In genomic region chr17:78314683-78315354, GRCh38 we compare ENCODE assay signal across 8 cellular contexts. TPM values are rescaled to one million over a fixed set of nuclear protein-coding genes. Genes with fewer than 3 reads are reported as not detected.
DNase-seq lines count a peak whose midpoint lies in the region; ATAC-seq and TF ChIP-seq lines count a peak whose summit lies in the region.

No MANE protein-coding gene starts in this region.

- H3K4me3 ChIP-seq in BE2C (ENCODE audit: low read depth, low read length) = no peak overlapping the region
- no peak overlapping the region for H3K4me3 ChIP-seq in Karpas-422 (ENCODE audit: low read length)
- H3K4me3 ChIP-seq in breast epithelium = peak overlapping the region in 2 of 3 donors; percentile 57 to 68
- peak overlapping the region in 15 of 59 donors; percentile 44 to 74 (median 61) for H3K4me3 ChIP-seq in dorsolateral prefrontal cortex

- H3K4me2 ChIP-seq in Karpas-422 (ENCODE audit: low read depth, low read length, poor library complexity, severe bottlenecking) = peak overlapping the region; percentile 54

- no peaks in the 10 kb centered on the region for H3K9me3 Mint-ChIP-seq in natural killer cell

- no peaks in the 10 kb centered on the region for H3K9me2 ChIP-seq in Karpas-422 (replicated peaks; ENCODE audit: insufficient read depth, low read length)

- TF ChIP-seq CTCF in BE2C (IDR thresholded peaks at IDR 0.05; ENCODE audit: low read depth, low read length) = peak; percentile 21; the same call in 1 of the 2 replicates
- no peak for TF ChIP-seq CTCF in breast epithelium (IDR thresholded peaks at IDR 0.05)
- no peak for TF ChIP-seq CTCF in natural killer cell (IDR thresholded peaks at IDR 0.05)
- TF ChIP-seq CTCF in dorsolateral prefrontal cortex (IDR thresholded peaks at IDR 0.05 in 54 of 56, conservative IDR thresholded peaks at IDR 0.05 in 2 of 56; ENCODE audit: low read depth in 1 of 56, partially characterized antibody in 56 of 56) = no peak

- no peak overlapping the region for H3K27ac Mint-ChIP-seq in natural killer cell

- peaks cover 39 to 48% of the 10 kb centered on the region in 2 donors for H3K27me3 Mint-ChIP-seq in natural killer cell (ENCODE audit: low read depth in 2 of 2)

- intact Hi-C loops in breast epithelium (cut with DNase I; ENCODE audit: low total_unique reads) = no loop called here
- intact Hi-C loops in natural killer cell (cut with micrococcal nuclease) = no loop called here
- intact Hi-C loops in dorsolateral prefrontal cortex (cut with DNase I) = no loop called here

- H3K27me3 ChIP-seq in BE2C (no peaks in the 10 kb centered on the region), Karpas-422 (ENCODE audit: low read length) (no peaks in the 10 kb centered on the region; the same call in 1 of the 2 replicates), breast epithelium (no peaks in the 10 kb centered on the region), dorsolateral prefrontal cortex (peaks cover 0 to 4% (median 0%) of the 10 kb centered on the region in 45 donors)

- H3K79me2 ChIP-seq in Karpas-422 (ENCODE audit: low read length) = no peaks in the 10 kb centered on the region

- no peak for TF ChIP-seq POLR2A in breast epithelium (IDR thresholded peaks at IDR 0.05)

- no peaks in the 10 kb centered on the region for H4K20me1 ChIP-seq in Karpas-422 (ENCODE audit: insufficient read depth, low read depth, low read length)

- DNase-seq in BE2C = no peak
- peak; percentile 38 for DNase-seq in Karpas-422
- no peak for DNase-seq in breast epithelium (ENCODE audit: low spot score in 2 of 2)
- no peak for DNase-seq in natural killer cell
- DNase-seq in dorsolateral prefrontal cortex = no peak
- DNase-seq in NCI-H2081 (lab: John Stamatoyannopoulos, UW) = no peak
- DNase-seq in NCI-H510A (lab: John Stamatoyannopoulos, UW) = no peak

- no peaks in the 10 kb centered on the region for H3K9me3 ChIP-seq in BE2C
- no peaks in the 10 kb centered on the region for H3K9me3 ChIP-seq in Karpas-422 (ENCODE audit: low read length)
- H3K9me3 ChIP-seq in breast epithelium = no peaks in the 10 kb centered on the region

- H3K36me3 ChIP-seq in BE2C (no peaks in the 10 kb centered on the region), Karpas-422 (ENCODE audit: insufficient read depth, low read length) (no peaks in the 10 kb centered on the region), breast epithelium (no peaks in the 10 kb centered on the region)

- H3K27ac ChIP-seq in Karpas-422 (ENCODE audit: low read length) = no peak overlapping the region
- peak overlapping the region; percentile 67 to 88 for H3K27ac ChIP-seq in breast epithelium
- peak overlapping the region in 6 of 59 donors; percentile 11 to 63 (median 32) for H3K27ac ChIP-seq in dorsolateral prefrontal cortex

- H3K4me1 ChIP-seq in BE2C (no peaks in the 10 kb centered on the region), Karpas-422 (ENCODE audit: low read length) (peaks cover 13% of the 10 kb centered on the region), breast epithelium (peaks cover 7 to 14% of the 10 kb centered on the region in 2 donors)

- ATAC-seq in natural killer cell (no peak), GM18867 (IDR thresholded peaks at IDR 0.05; ENCODE audit: unreplicated experiment) (no peak)

- no peak overlapping the region for H2AFZ ChIP-seq in Karpas-422 (ENCODE audit: low read length)

- no peak overlapping the region for H3K9ac ChIP-seq in Karpas-422 (ENCODE audit: low read length)

- H3K4me3 Mint-ChIP-seq in natural killer cell = peak overlapping the region; percentile 37

- H3K4me1 Mint-ChIP-seq in natural killer cell = peaks cover 0 to 31% of the 10 kb centered on the region in 2 donors

- no peaks in the 10 kb centered on the region for H3K36me3 Mint-ChIP-seq in natural killer cell

RNA-seq across cellular contexts. Expression of gene SOCS3, which starts 45.1 kb away (rescaled TPM):
- polyA plus RNA-seq in BE2C (2012; ENCODE audit: insufficient read depth, insufficient read length, low read depth) = 0.52 TPM
- total RNA-seq in Karpas-422 (2014; rRNA removed; shearing (Covaris generic); ENCODE audit: low replicate concordance) = not detected in 2 replicates
- total RNA-seq in breast epithelium = 100 to 1,000 TPM in 1 of 3 donors, 10 to 100 TPM in 2; 58.1 to 190 (median 76.4) TPM
- total RNA-seq in natural killer cell = 10 to 100 TPM; 39.0 to 47.9 (median 43.6) TPM
- total RNA-seq in dorsolateral prefrontal cortex = 100 to 1,000 TPM in 6 of 120 experiments, 10 to 100 TPM in 80, 1 to 10 TPM in 34; 1.7 to 175 (median 17.1) TPM

Comparison
In these comparisons a context has a peak if more than half of its experiments do, and no peak if none do; other contexts are left out.
1. H3K4me3 ChIP-seq: peak in breast epithelium (2 of 3); none in BE2C (single experiment) and Karpas-422 (single experiment).